In genomic region chr10:70956029-70956759, GRCh38 we compare ENCODE assay signal across 17 cellular contexts.
DNase-seq lines count a peak whose midpoint lies in the region; ATAC-seq, FAIRE-seq and TF ChIP-seq lines count a peak whose summit lies in the region.
"Had no signal": no experiment of that assay in that cellular context is flagged by ENCODE, and none has a peak within 500 bp of the region (broad histone marks: within the 10 kb centered on the region; RNA-seq: fewer than 3 reads in every experiment).

No MANE protein-coding gene starts in this region.

- peaks cover 6% of the 10 kb centered on the region for H3K4me1 Mint-ChIP-seq in neural progenitor cell
- H3K4me1 Mint-ChIP-seq: activated CD4-positive, alpha-beta T cell treated with anti-CD3 and anti-CD28 coated beads, Interleukin-2, amount 10 ng/mL, durations not matched to agents 7 days and 5 days; stimulated activated naive CD8-positive, alpha-beta T cell treated with anti-CD3 and anti-CD28 coated beads, Interleukin-15, amount 100 ng/mL, for 72 hours; T-cell had no signal

- no peak overlapping the region for H3K9ac ChIP-seq in Loucy (ENCODE audit: low read depth, low read length, poor library complexity, severe bottlenecking)
- no peak overlapping the region for H3K9ac ChIP-seq in K562 (ENCODE audit: insufficient read depth in 1 of 2, low read depth in 2 of 2, low read length in 2 of 2)
- no peak overlapping the region for H3K9ac ChIP-seq in neural progenitor cell

- intact Hi-C loops in K562 (cut with micrococcal nuclease) = no loop called here
- intact Hi-C loops in body of pancreas (cut with DNase I) = no loop called here

- H3K27ac ChIP-seq in K562 (ENCODE audit: extremely low read depth, low read depth, low read length) = no peak overlapping the region
- no peak overlapping the region for H3K27ac ChIP-seq in neural progenitor cell
- H3K27ac ChIP-seq in body of pancreas = no peak overlapping the region

- peaks cover 13% of the 10 kb centered on the region for H3K27me3 Mint-ChIP-seq in neural progenitor cell (ENCODE audit: insufficient read depth, low read depth)
- H3K27me3 Mint-ChIP-seq: stimulated activated naive CD8-positive, alpha-beta T cell treated with anti-CD3 and anti-CD28 coated beads, Interleukin-15, amount 100 ng/mL, for 72 hours had no signal

- H3K36me3 Mint-ChIP-seq in neural progenitor cell = no peaks in the 10 kb centered on the region
- H3K36me3 Mint-ChIP-seq: T-cell had no signal

- no peak overlapping the region for H3K4me3 ChIP-seq in GM12875 (ENCODE audit: low read depth, low read length)
- no peak overlapping the region for H3K4me3 ChIP-seq in Loucy (ENCODE audit: low read length, poor library complexity, severe bottlenecking)
- H3K4me3 ChIP-seq in K562 = no peak overlapping the region
- no peak overlapping the region for H3K4me3 ChIP-seq in neural progenitor cell
- H3K4me3 ChIP-seq in body of pancreas = no peak overlapping the region

- H3K9me2 ChIP-seq in Loucy (replicated peaks; ENCODE audit: low read depth, low read length) = no peaks in the 10 kb centered on the region

- in situ Hi-C loops in K562 (cut with MboI) = no loop called here

- H3K4me2 ChIP-seq in Loucy (ENCODE audit: low read depth, low read length, poor library complexity, severe bottlenecking) = no peak overlapping the region
- H3K4me2 ChIP-seq in K562 (ENCODE audit: insufficient read depth, low read length) = no peak overlapping the region
- H3K4me2 ChIP-seq in neural progenitor cell = no peak overlapping the region

- TF ChIP-seq CTCF in GM12875 (IDR thresholded peaks at IDR 0.05; ENCODE audit: borderline replicate concordance, insufficient read depth, low read depth, low read length) (0 out of 2 replicates have a peak, but pooled peaks have one; percentile 12), Loucy (conservative IDR thresholded peaks at IDR 0.05; ENCODE audit: low read length) (peak; percentile 45), K562 (IDR thresholded peaks at IDR 0.05 in 2 of 3, conservative IDR thresholded peaks at IDR 0.05 in 1 of 3; ENCODE audit: insufficient read depth in 2 of 3, low read depth in 1 of 3, low read length in 3 of 3) (peak; percentile 35 to 63 (median 42); a peak in 4 of 6 replicates), neural progenitor cell (IDR thresholded peaks at IDR 0.05) (peak; percentile 30), body of pancreas (IDR thresholded peaks at IDR 0.05) (no peak)

- H3K27me3 ChIP-seq in Loucy (ENCODE audit: insufficient read depth, low read length, poor library complexity, severe bottlenecking) (no peaks in the 10 kb centered on the region), K562 (ENCODE audit: control insufficient read depth in 2 of 2, insufficient read depth in 2 of 2, low read length in 2 of 2) (peaks cover 2 to 33% of the 10 kb centered on the region in 2 experiments; a peak in 4 of 5 replicates), neural progenitor cell (no peaks in the 10 kb centered on the region), body of pancreas (no peaks in the 10 kb centered on the region)

- no peaks in the 10 kb centered on the region for H3K9me3 Mint-ChIP-seq in neural progenitor cell
- H3K9me3 Mint-ChIP-seq: activated CD4-positive, alpha-beta T cell treated with anti-CD3 and anti-CD28 coated beads, Interleukin-2, amount 10 ng/mL, durations not matched to agents 7 days and 5 days; CD4-positive, alpha-beta T cell; stimulated activated naive CD8-positive, alpha-beta T cell treated with anti-CD3 and anti-CD28 coated beads, Interleukin-15, amount 100 ng/mL, for 72 hours; T-cell had no signal

- H3K79me2 ChIP-seq in Loucy (ENCODE audit: insufficient read depth, low read length) (no peaks in the 10 kb centered on the region), K562 (ENCODE audit: control insufficient read depth, insufficient read depth, low read length) (no peaks in the 10 kb centered on the region), neural progenitor cell (ENCODE audit: low read depth) (no peaks in the 10 kb centered on the region)

- POLR2A ChIA-PET in K562 (lab: Yijun Ruan, JAX) = no interaction called here

- TF ChIP-seq EP300 in K562 (IDR thresholded peaks at IDR 0.05; ENCODE audit: low read length) = no peak

- CTCF ChIA-PET in K562 (lab: Yijun Ruan, JAX; ENCODE audit: low intra/inter-chr PET ratio) = no interaction called here

- H2AFZ ChIP-seq in Loucy (ENCODE audit: low read length) = no peak overlapping the region
- no peak overlapping the region for H2AFZ ChIP-seq in K562 (ENCODE audit: low read depth, low read length)
- H2AFZ ChIP-seq in neural progenitor cell (replicated peaks) = no peak overlapping the region

- no peaks in the 10 kb centered on the region for H3K9me1 ChIP-seq in K562 (ENCODE audit: control insufficient read depth, insufficient read depth, low read length)

- BruUV-seq in K562 (replicated peaks; lab: Mats Ljungman, UMichigan) = no TSS peak

- DNase-seq in K562 (ENCODE audit: extremely low read depth in 1 of 4, low spot score in 3 of 4) (peak; percentile 11 to 52 (median 42)), neural progenitor cell (ENCODE audit: low spot score) (peak; percentile 24), body of pancreas (no peak), DMS153 treated with DMSO at 0.1 percent for 48 hours (lab: John Stamatoyannopoulos, UW; ENCODE audit: unreplicated experiment) (no peak)
- DNase-seq in activated CD4-positive, alpha-beta T cell treated with anti-CD3 and anti-CD28 coated beads, Interleukin-2, amount 50 U/mL, for 4 hours = no peak
- DNase-seq: activated CD4-positive, alpha-beta T cell treated with anti-CD3 and anti-CD28 coated beads, Interleukin-2, amount 10 ng/mL, durations not matched to agents 7 days and 5 days; amniotic stem cell; CD4-positive, alpha-beta T cell; GDM1; HCEC 1CT; NCI-H1048; NCI-H226; nucleus accumbens; stimulated activated naive CD8-positive, alpha-beta T cell treated with anti-CD3 and anti-CD28 coated beads, Interleukin-15, amount 100 ng/mL, for 72 hours; T-cell had no signal

- TF ChIP-seq RAD21 in K562 (CRISPR knock-in tag; conservative IDR thresholded peaks at IDR 0.05 in 1 of 2, IDR thresholded peaks at IDR 0.05 in 1 of 2) = peak in 1 of 2 experiments; percentile 26; a peak in 1 of 4 replicates

- no peak overlapping the region for H3K27ac Mint-ChIP-seq in neural progenitor cell
- H3K27ac Mint-ChIP-seq: activated CD4-positive, alpha-beta T cell treated with anti-CD3 and anti-CD28 coated beads, Interleukin-2, amount 10 ng/mL, durations not matched to agents 7 days and 5 days; CD4-positive, alpha-beta T cell; stimulated activated naive CD8-positive, alpha-beta T cell treated with anti-CD3 and anti-CD28 coated beads, Interleukin-15, amount 100 ng/mL, for 72 hours; T-cell had no signal

- WGBS in K562 (ENCODE audit: insufficient coverage, low coverage, missing lambda C conversion rate) = under 1% methylated on average over 7 of the region's 7 CpGs
- WGBS in body of pancreas, 2 donors = 53 to 56% methylated on average over 7 of the region's 7 CpGs

- TF ChIP-seq POLR2A in K562 (conservative IDR thresholded peaks at IDR 0.05) (no peak), body of pancreas (IDR thresholded peaks at IDR 0.05) (no peak)

- no peaks in the 10 kb centered on the region for H3K36me3 ChIP-seq in Loucy (ENCODE audit: insufficient read depth, low read length)
- H3K36me3 ChIP-seq in K562 (ENCODE audit: control insufficient read depth, insufficient read depth, low read length) = no peaks in the 10 kb centered on the region
- no peaks in the 10 kb centered on the region for H3K36me3 ChIP-seq in neural progenitor cell
- no peaks in the 10 kb centered on the region for H3K36me3 ChIP-seq in body of pancreas (replicated peaks in 1 of 2; ENCODE audit: insufficient read depth in 1 of 2, low read depth in 2 of 2)

- peak; percentile 82 for ATAC-seq in K562
- no peak for ATAC-seq in body of pancreas
- ATAC-seq: stimulated activated naive CD8-positive, alpha-beta T cell treated with anti-CD3 and anti-CD28 coated beads, Interleukin-15, amount 100 ng/mL, for 72 hours; T-cell had no signal

- no peaks in the 10 kb centered on the region for H4K20me1 ChIP-seq in Loucy (ENCODE audit: insufficient read depth, low read length, poor library complexity, severe bottlenecking)
- H4K20me1 ChIP-seq in K562 (replicated peaks; ENCODE audit: control insufficient read depth, insufficient read depth, low read length) = no peaks in the 10 kb centered on the region
- no peaks in the 10 kb centered on the region for H4K20me1 ChIP-seq in neural progenitor cell (ENCODE audit: low read depth)

- no peaks in the 10 kb centered on the region for H3K9me3 ChIP-seq in Loucy (ENCODE audit: insufficient read depth, low read depth, low read length)
- H3K9me3 ChIP-seq in K562 (replicated peaks; ENCODE audit: control insufficient read depth, insufficient read depth, low read depth, low read length) = no peaks in the 10 kb centered on the region; the same call in 1 of the 2 replicates
- no peaks in the 10 kb centered on the region for H3K9me3 ChIP-seq in neural progenitor cell (ENCODE audit: low read depth)
- no peaks in the 10 kb centered on the region for H3K9me3 ChIP-seq in body of pancreas

- H3K4me1 ChIP-seq in Loucy (ENCODE audit: insufficient read depth, low read length, poor library complexity, severe bottlenecking) (no peaks in the 10 kb centered on the region), K562 (replicated peaks in 1 of 2; ENCODE audit: control insufficient read depth in 2 of 2, insufficient read depth in 2 of 2, low read length in 2 of 2) (no peaks in the 10 kb centered on the region), neural progenitor cell (no peaks in the 10 kb centered on the region), body of pancreas (no peaks in the 10 kb centered on the region)

- peak; percentile 59 for FAIRE-seq in K562 (lab: Jason Lieb, UNC)

- H3F3A ChIP-seq in Loucy (ENCODE audit: low read depth) = no peaks in the 10 kb centered on the region
- H3F3A ChIP-seq in neural progenitor cell (ENCODE audit: low read depth) = peaks cover 7% of the 10 kb centered on the region

- H3K4me3 Mint-ChIP-seq in neural progenitor cell = no peak overlapping the region
- H3K4me3 Mint-ChIP-seq: activated CD4-positive, alpha-beta T cell treated with anti-CD3 and anti-CD28 coated beads, Interleukin-2, amount 10 ng/mL, durations not matched to agents 7 days and 5 days; CD4-positive, alpha-beta T cell; stimulated activated naive CD8-positive, alpha-beta T cell treated with anti-CD3 and anti-CD28 coated beads, Interleukin-15, amount 100 ng/mL, for 72 hours; T-cell had no signal

TF ChIP-seq in K562, 482 proteins besides CTCF, POLR2A, EP300 and RAD21:
- TF ChIP-seq SPI1 (IDR thresholded peaks at IDR 0.05; ENCODE audit: borderline replicate concordance, low read depth, low read length) = peak; percentile 73
- TF ChIP-seq ASH1L (IDR thresholded peaks at IDR 0.05; ENCODE audit: borderline replicate concordance, low read depth, partially characterized antibody) = no peak

Comparison
In these comparisons a context has a peak if more than half of its experiments do, and no peak if none do; other contexts are left out.
1. CTCF ChIP-seq: peak in GM12875 (single experiment), Loucy (single experiment), K562 (3 of 3) and neural progenitor cell (single experiment); none in body of pancreas (0 of 7).
2. DNase-seq: peak in K562 (4 of 4) and neural progenitor cell (single experiment); none in activated CD4-positive, alpha-beta T cell treated with anti-CD3 and anti-CD28 coated beads, Interleukin-2, amount 50 U/mL, for 4 hours (0 of 2), body of pancreas (0 of 4) and DMS153 treated with DMSO at 0.1 percent for 48 hours (single experiment).